22 cellular contexts compared by ENCODE assay signal in the genomic region with DNA sequence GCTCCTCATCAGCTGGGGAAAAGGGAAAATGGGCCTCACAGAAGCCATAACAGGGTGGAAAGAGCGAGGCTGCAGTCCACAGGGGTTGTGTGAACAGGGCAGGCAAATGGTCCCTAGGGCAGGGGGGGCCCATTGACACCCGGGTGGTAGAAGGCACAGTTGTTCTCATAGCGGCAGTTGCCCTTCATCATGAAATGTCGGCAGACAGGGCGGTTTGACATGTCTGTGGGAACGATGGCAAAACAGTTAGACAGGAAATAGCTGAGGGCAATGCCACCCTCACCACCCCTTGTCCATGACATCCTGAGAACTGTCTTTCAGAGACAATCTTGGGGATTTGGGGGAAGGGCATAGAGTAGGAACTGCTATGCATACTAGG. TPM values are rescaled to one million over a fixed set of nuclear protein-coding genes. Genes with fewer than 3 reads are reported as not detected.
DNase-seq lines count a peak whose midpoint lies in the region; ATAC-seq and TF ChIP-seq lines count a peak whose summit lies in the region.
"Had no signal": no experiment of that assay in that cellular context is flagged by ENCODE, and none has a peak within 500 bp of the region (broad histone marks: within the 10 kb centered on the region; RNA-seq: fewer than 3 reads in every experiment).

No MANE protein-coding gene starts in this region.

- H3K27ac ChIP-seq in CD4-positive, alpha-beta memory T cell (ENCODE audit: low read depth, low read length) = no peak overlapping the region
- H3K27ac ChIP-seq: esophagus muscularis mucosa, KMS-11, Peyer's patch, uterus had no signal

- no peaks in the 10 kb centered on the region for H3K9me3 Mint-ChIP-seq in activated T-cell treated with anti-CD3 and anti-CD28 coated beads, Interleukin-2, amount 50 U/mL, for 24 hours
- no peaks in the 10 kb centered on the region for H3K9me3 Mint-ChIP-seq in activated T-cell treated with anti-CD3 and anti-CD28 coated beads, Interleukin-2, amount 50 U/mL, for 4 hours
- H3K9me3 Mint-ChIP-seq in CD4-positive, alpha-beta memory T cell = no peaks in the 10 kb centered on the region
- no peaks in the 10 kb centered on the region for H3K9me3 Mint-ChIP-seq in activated CD4-positive, alpha-beta memory T cell treated with anti-CD3 and anti-CD28 coated beads for 36 hours
- H3K9me3 Mint-ChIP-seq in natural killer cell treated with Interleukin-12 subunit alpha and Interleukin-12 subunit beta and Interleukin-15 and Interleukin-18, amount 100 ng/mL, for 72 hours = no peaks in the 10 kb centered on the region
- H3K9me3 Mint-ChIP-seq: mesothelial cell of epicardium had no signal

- H3K4me3 Mint-ChIP-seq in activated T-cell treated with anti-CD3 and anti-CD28 coated beads, Interleukin-2, amount 50 U/mL, for 24 hours = no peak overlapping the region
- H3K4me3 Mint-ChIP-seq in activated T-cell treated with anti-CD3 and anti-CD28 coated beads, Interleukin-2, amount 50 U/mL, for 4 hours = no peak overlapping the region
- no peak overlapping the region for H3K4me3 Mint-ChIP-seq in CD4-positive, alpha-beta memory T cell
- no peak overlapping the region for H3K4me3 Mint-ChIP-seq in activated CD4-positive, alpha-beta memory T cell treated with anti-CD3 and anti-CD28 coated beads for 36 hours
- peak overlapping the region; percentile 39 for H3K4me3 Mint-ChIP-seq in natural killer cell treated with Interleukin-12 subunit alpha and Interleukin-12 subunit beta and Interleukin-15 and Interleukin-18, amount 100 ng/mL, for 72 hours
- H3K4me3 Mint-ChIP-seq: mesothelial cell of epicardium had no signal

- no peak overlapping the region for H3K4me3 ChIP-seq in CD4-positive, alpha-beta memory T cell (ENCODE audit: low read length in 2 of 2)
- H3K4me3 ChIP-seq: esophagus muscularis mucosa, Peyer's patch, smooth muscle cell, uterus had no signal

- intact Hi-C loops in CD4-positive, alpha-beta memory T cell (cut with micrococcal nuclease) = no loop called here
- intact Hi-C loops in activated CD4-positive, alpha-beta memory T cell treated with anti-CD3 and anti-CD28 coated beads for 36 hours (cut with micrococcal nuclease) = no loop called here

- no peaks in the 10 kb centered on the region for H3K4me1 ChIP-seq in CD4-positive, alpha-beta memory T cell (ENCODE audit: insufficient read depth, low read length)
- H3K4me1 ChIP-seq: Peyer's patch, uterus had no signal

- peaks cover 27% of the 10 kb centered on the region for H3K4me1 Mint-ChIP-seq in activated T-cell treated with anti-CD3 and anti-CD28 coated beads, Interleukin-2, amount 50 U/mL, for 24 hours (ENCODE audit: low read depth)
- H3K4me1 Mint-ChIP-seq in activated T-cell treated with anti-CD3 and anti-CD28 coated beads, Interleukin-2, amount 50 U/mL, for 4 hours (ENCODE audit: low read depth) = peaks cover 26% of the 10 kb centered on the region
- H3K4me1 Mint-ChIP-seq in CD4-positive, alpha-beta memory T cell = peaks cover 10 to 30% (median 21%) of the 10 kb centered on the region in 4 donors
- H3K4me1 Mint-ChIP-seq in activated CD4-positive, alpha-beta memory T cell treated with anti-CD3 and anti-CD28 coated beads for 36 hours (ENCODE audit: low read depth) = peaks cover 18% of the 10 kb centered on the region
- peaks cover 38 to 42% of the 10 kb centered on the region in 2 donors for H3K4me1 Mint-ChIP-seq in natural killer cell treated with Interleukin-12 subunit alpha and Interleukin-12 subunit beta and Interleukin-15 and Interleukin-18, amount 100 ng/mL, for 72 hours (ENCODE audit: low read depth in 2 of 2)

- POLR2A ChIA-PET in CD4-positive, alpha-beta memory T cell (lab: Charles Lee; ENCODE audit: partially characterized antibody) = interaction anchor here (0.9 to 8.5 kb wide), 10 partner anchors 9 to 120 kb away, joined by 3 to 132 read pairs (median 6); a partner anchor contains a TSS
- POLR2A ChIA-PET in activated CD4-positive, alpha-beta memory T cell treated with anti-CD3 and anti-CD28 coated beads for 36 hours (lab: Charles Lee) = interaction anchor here (0.5 to 5.9 kb wide), 2 partner anchors 12 to 125 kb away, joined by 3 to 35 read pairs; no protein-coding TSS in a partner anchor

- no peaks in the 10 kb centered on the region for H3K27me3 ChIP-seq in CD4-positive, alpha-beta memory T cell (ENCODE audit: insufficient read depth, low read length)
- H3K27me3 ChIP-seq: esophagus muscularis mucosa, Peyer's patch, uterus had no signal

- H3K27ac Mint-ChIP-seq in activated T-cell treated with anti-CD3 and anti-CD28 coated beads, Interleukin-2, amount 50 U/mL, for 24 hours = peak overlapping the region; percentile 78
- H3K27ac Mint-ChIP-seq in CD4-positive, alpha-beta memory T cell = peak overlapping the region in 5 of 7 donors; percentile 26 to 88 (median 36)
- peak overlapping the region; percentile 5 for H3K27ac Mint-ChIP-seq in activated CD4-positive, alpha-beta memory T cell treated with anti-CD3 and anti-CD28 coated beads for 36 hours
- peak overlapping the region; percentile 49 to 55 for H3K27ac Mint-ChIP-seq in natural killer cell treated with Interleukin-12 subunit alpha and Interleukin-12 subunit beta and Interleukin-15 and Interleukin-18, amount 100 ng/mL, for 72 hours
- H3K27ac Mint-ChIP-seq: mesothelial cell of epicardium had no signal

- DNase-seq in activated T-cell treated with anti-CD3 and anti-CD28 coated beads, Interleukin-2, amount 50 U/mL, for 24 hours = no peak
- DNase-seq in activated T-cell treated with anti-CD3 and anti-CD28 coated beads, Interleukin-2, amount 50 U/mL, for 4 hours = no peak
- no peak for DNase-seq in CD4-positive, alpha-beta memory T cell
- DNase-seq in activated CD4-positive, alpha-beta memory T cell treated with anti-CD3 and anti-CD28 coated beads for 36 hours = no peak
- DNase-seq in natural killer cell treated with Interleukin-12 subunit alpha and Interleukin-12 subunit beta and Interleukin-15 and Interleukin-18, amount 100 ng/mL, for 72 hours (ENCODE audit: low spot score) = no peak
- DNase-seq in NCI-H748 (lab: John Stamatoyannopoulos, UW; ENCODE audit: unreplicated experiment) = no peak
- DNase-seq in GM20000 (ENCODE audit: low spot score) = no peak
- DNase-seq: activated T-cell treated with anti-CD3 and anti-CD28 coated beads, Interleukin-2, amount 50 U/mL, for 1 hour; central memory CD4-positive, alpha-beta T cell; left cardiac atrium; NCI-H2029; NCI-H446 treated with DMSO at 0.1 percent for 48 hours; NK-92 treated with Interleukin-12 subunit alpha and Interleukin-12 subunit beta, amount 100 ng/mL, for 24 hours; Peyer's patch; stimulated activated CD4-positive, alpha-beta T cell treated with anti-CD3 and anti-CD28 coated beads, Interleukin-4, amount 100 ng/mL, for 24 hours; uterus had no signal

- H3K36me3 ChIP-seq in CD4-positive, alpha-beta memory T cell (ENCODE audit: insufficient read depth, low read length) = peaks cover 59% of the 10 kb centered on the region
- H3K36me3 ChIP-seq: uterus had no signal

- H3K9me3 ChIP-seq in CD4-positive, alpha-beta memory T cell (ENCODE audit: control insufficient read depth in 1 of 2, low read length in 2 of 2) = no peaks in the 10 kb centered on the region
- H3K9me3 ChIP-seq: esophagus muscularis mucosa, Peyer's patch, SK-N-SH, uterus had no signal

- ATAC-seq in activated T-cell treated with anti-CD3 and anti-CD28 coated beads, Interleukin-2, amount 50 U/mL, for 4 hours = no peak
- ATAC-seq in natural killer cell treated with Interleukin-12 subunit alpha and Interleukin-12 subunit beta and Interleukin-15 and Interleukin-18, amount 100 ng/mL, for 72 hours = peak; percentile 1 to 34
- no peak for ATAC-seq in GM18873 (IDR thresholded peaks at IDR 0.05; ENCODE audit: low FRiP score, unreplicated experiment)
- ATAC-seq: left cardiac atrium had no signal

- CTCF ChIA-PET in CD4-positive, alpha-beta memory T cell (lab: Charles Lee; ENCODE audit: partially characterized antibody) = interaction anchor here (1.0 to 10.7 kb wide), 4 partner anchors 10 to 129 kb away, joined by 4 to 242 read pairs (median 120); no protein-coding TSS in a partner anchor
- CTCF ChIA-PET in activated CD4-positive, alpha-beta memory T cell treated with anti-CD3 and anti-CD28 coated beads for 36 hours (lab: Charles Lee) = interaction anchor here (1.6 to 6.0 kb wide), 3 partner anchors 60 to 119 kb away, joined by 5 to 98 read pairs (median 9); no protein-coding TSS in a partner anchor

- peaks cover 95% of the 10 kb centered on the region for H3K36me3 Mint-ChIP-seq in activated T-cell treated with anti-CD3 and anti-CD28 coated beads, Interleukin-2, amount 50 U/mL, for 24 hours (ENCODE audit: low read depth)
- peaks cover 40% of the 10 kb centered on the region for H3K36me3 Mint-ChIP-seq in activated T-cell treated with anti-CD3 and anti-CD28 coated beads, Interleukin-2, amount 50 U/mL, for 4 hours (ENCODE audit: insufficient read depth)
- peaks cover 39 to 62% of the 10 kb centered on the region in 2 donors for H3K36me3 Mint-ChIP-seq in CD4-positive, alpha-beta memory T cell
- peaks cover 54% of the 10 kb centered on the region for H3K36me3 Mint-ChIP-seq in activated CD4-positive, alpha-beta memory T cell treated with anti-CD3 and anti-CD28 coated beads for 36 hours
- H3K36me3 Mint-ChIP-seq in natural killer cell treated with Interleukin-12 subunit alpha and Interleukin-12 subunit beta and Interleukin-15 and Interleukin-18, amount 100 ng/mL, for 72 hours = peaks cover 35% of the 10 kb centered on the region

- TF ChIP-seq CTCF in GM20000 (IDR thresholded peaks at IDR 0.05; ENCODE audit: extremely low read depth, missing control alignments) = no peak

- H3K27me3 Mint-ChIP-seq in activated T-cell treated with anti-CD3 and anti-CD28 coated beads, Interleukin-2, amount 50 U/mL, for 24 hours = no peaks in the 10 kb centered on the region
- H3K27me3 Mint-ChIP-seq in activated T-cell treated with anti-CD3 and anti-CD28 coated beads, Interleukin-2, amount 50 U/mL, for 4 hours (ENCODE audit: low read depth) = no peaks in the 10 kb centered on the region
- no peaks in the 10 kb centered on the region for H3K27me3 Mint-ChIP-seq in CD4-positive, alpha-beta memory T cell
- no peaks in the 10 kb centered on the region for H3K27me3 Mint-ChIP-seq in activated CD4-positive, alpha-beta memory T cell treated with anti-CD3 and anti-CD28 coated beads for 36 hours
- H3K27me3 Mint-ChIP-seq in natural killer cell treated with Interleukin-12 subunit alpha and Interleukin-12 subunit beta and Interleukin-15 and Interleukin-18, amount 100 ng/mL, for 72 hours = no peaks in the 10 kb centered on the region

RNA-seq across cellular contexts. Expression of a gene that starts 15.6 kb away (rescaled TPM):
- 100 to 1,000 TPM; 102 to 106 (median 106) TPM for total RNA-seq in activated T-cell treated with anti-CD3 and anti-CD28 coated beads, Interleukin-2, amount 50 U/mL, for 4 hours
- 100 to 1,000 TPM; 224 to 231 TPM for total RNA-seq in CD4-positive, alpha-beta memory T cell
- polyA plus RNA-seq in CD4-positive, alpha-beta memory T cell = 10 to 100 TPM in 1 of 2 donors, 1 to 10 TPM in 1; 8.5 to 30.6 TPM
- total RNA-seq in activated CD4-positive, alpha-beta memory T cell treated with anti-CD3 and anti-CD28 coated beads for 36 hours = 10 to 100 TPM; 64.5 to 67.4 TPM
- 100 to 1,000 TPM in 1 of 2 donors, 10 to 100 TPM in 1; 97.9 to 119 TPM for total RNA-seq in natural killer cell treated with Interleukin-12 subunit alpha and Interleukin-12 subunit beta and Interleukin-15 and Interleukin-18, amount 100 ng/mL, for 72 hours

RNA-seq across cellular contexts. Expression of a gene that starts 16.2 kb away (rescaled TPM):
- total RNA-seq in activated T-cell treated with anti-CD3 and anti-CD28 coated beads, Interleukin-2, amount 50 U/mL, for 4 hours = 100 to 1,000 TPM in 2 of 3 donors, 10 to 100 TPM in 1; 98.6 to 108 (median 103) TPM
- total RNA-seq in CD4-positive, alpha-beta memory T cell = 10 to 100 TPM; 44.4 to 46.3 TPM
- polyA plus RNA-seq in CD4-positive, alpha-beta memory T cell = 100 to 1,000 TPM; 112 to 126 TPM
- total RNA-seq in activated CD4-positive, alpha-beta memory T cell treated with anti-CD3 and anti-CD28 coated beads for 36 hours = 10 to 100 TPM; 90.9 to 95.3 TPM
- total RNA-seq in natural killer cell treated with Interleukin-12 subunit alpha and Interleukin-12 subunit beta and Interleukin-15 and Interleukin-18, amount 100 ng/mL, for 72 hours = 10 to 100 TPM; 43.9 to 58.4 TPM

RNA-seq across cellular contexts. Expression of a gene that starts 25.2 kb away (rescaled TPM):
- total RNA-seq in activated T-cell treated with anti-CD3 and anti-CD28 coated beads, Interleukin-2, amount 50 U/mL, for 4 hours = 10 to 100 TPM in 1 of 3 donors, 1 to 10 TPM in 2; 5.9 to 10.3 (median 9.5) TPM
- total RNA-seq in CD4-positive, alpha-beta memory T cell = 1 to 10 TPM; 8.3 to 9.4 TPM
- 1 to 10 TPM in 1 of 2 donors, under 1 TPM in 1; 0.29 to 1.9 TPM for polyA plus RNA-seq in CD4-positive, alpha-beta memory T cell
- 1 to 10 TPM; 7.6 to 8.7 TPM for total RNA-seq in activated CD4-positive, alpha-beta memory T cell treated with anti-CD3 and anti-CD28 coated beads for 36 hours
- total RNA-seq in natural killer cell treated with Interleukin-12 subunit alpha and Interleukin-12 subunit beta and Interleukin-15 and Interleukin-18, amount 100 ng/mL, for 72 hours = 10 to 100 TPM in 1 of 2 donors, 1 to 10 TPM in 1; 7.3 to 15.8 TPM

RNA-seq across cellular contexts. Expression of a gene that starts 30.2 kb away (rescaled TPM):
- 100 to 1,000 TPM; 167 to 181 (median 181) TPM for total RNA-seq in activated T-cell treated with anti-CD3 and anti-CD28 coated beads, Interleukin-2, amount 50 U/mL, for 4 hours
- 10 to 100 TPM; 60.8 to 66.8 TPM for total RNA-seq in CD4-positive, alpha-beta memory T cell
- 10 to 100 TPM in 1 of 2 donors, 1 to 10 TPM in 1; 7.5 to 46.6 TPM for polyA plus RNA-seq in CD4-positive, alpha-beta memory T cell
- 10 to 100 TPM; 87.0 to 87.1 TPM for total RNA-seq in activated CD4-positive, alpha-beta memory T cell treated with anti-CD3 and anti-CD28 coated beads for 36 hours
- 100 to 1,000 TPM in 1 of 2 donors, 10 to 100 TPM in 1; 94.8 to 122 TPM for total RNA-seq in natural killer cell treated with Interleukin-12 subunit alpha and Interleukin-12 subunit beta and Interleukin-15 and Interleukin-18, amount 100 ng/mL, for 72 hours

RNA-seq across cellular contexts. Expression of a gene that starts 44.3 kb away (rescaled TPM):
- 10 to 100 TPM; 41.3 to 49.3 (median 43.8) TPM for total RNA-seq in activated T-cell treated with anti-CD3 and anti-CD28 coated beads, Interleukin-2, amount 50 U/mL, for 4 hours
- total RNA-seq in CD4-positive, alpha-beta memory T cell = 10 to 100 TPM; 26.4 to 29.1 TPM
- 1 to 10 TPM; 4.3 to 8.5 TPM for polyA plus RNA-seq in CD4-positive, alpha-beta memory T cell
- total RNA-seq in activated CD4-positive, alpha-beta memory T cell treated with anti-CD3 and anti-CD28 coated beads for 36 hours = 10 to 100 TPM; 22.4 to 22.6 TPM
- 10 to 100 TPM; 13.0 to 23.8 TPM for total RNA-seq in natural killer cell treated with Interleukin-12 subunit alpha and Interleukin-12 subunit beta and Interleukin-15 and Interleukin-18, amount 100 ng/mL, for 72 hours

Comparison
In these comparisons a context has a peak if more than half of its experiments do, and no peak if none do; other contexts are left out.
1. H3K27ac Mint-ChIP-seq: peak in every context shown above with its lines; median percentile 78 in activated T-cell treated with anti-CD3 and anti-CD28 coated beads, Interleukin-2, amount 50 U/mL, for 24 hours; 52 in natural killer cell treated with Interleukin-12 subunit alpha and Interleukin-12 subunit beta and Interleukin-15 and Interleukin-18, amount 100 ng/mL, for 72 hours; 36 in CD4-positive, alpha-beta memory T cell; 5 in activated CD4-positive, alpha-beta memory T cell treated with anti-CD3 and anti-CD28 coated beads for 36 hours.
2. ATAC-seq: peak in natural killer cell treated with Interleukin-12 subunit alpha and Interleukin-12 subunit beta and Interleukin-15 and Interleukin-18, amount 100 ng/mL, for 72 hours (2 of 2); none in activated T-cell treated with anti-CD3 and anti-CD28 coated beads, Interleukin-2, amount 50 U/mL, for 4 hours (0 of 2) and GM18873 (single experiment).